Comparison of ENCODE assay signal across 15 cellular contexts in genomic region chr16:75455677-75456076, GRCh38. TPM values are rescaled to one million over a fixed set of nuclear protein-coding genes. Genes with fewer than 3 reads are reported as not detected.
"Had no signal": no experiment of that assay in that cellular context is flagged by ENCODE, and none has a peak within 500 bp of the region (broad histone marks: within the 10 kb centered on the region; RNA-seq: fewer than 3 reads in every experiment).

No MANE protein-coding gene starts in this region.

- H3K27me3 Mint-ChIP-seq: activated naive CD4-positive, alpha-beta T cell treated with anti-CD3 and anti-CD28 coated beads, Interleukin-2, amount 10 ng/mL, durations not matched to agents 7 days and 5 days had no signal

- H3K4me3 Mint-ChIP-seq: activated naive CD4-positive, alpha-beta T cell treated with anti-CD3 and anti-CD28 coated beads, Interleukin-2, amount 10 ng/mL, durations not matched to agents 7 days and 5 days had no signal

- H3K36me3 ChIP-seq: ovary had no signal

- H3K27me3 ChIP-seq: esophagus muscularis mucosa, hepatocyte, ovary, tibial nerve had no signal

- H3K9me3 Mint-ChIP-seq: activated naive CD4-positive, alpha-beta T cell treated with anti-CD3 and anti-CD28 coated beads, Interleukin-2, amount 10 ng/mL, durations not matched to agents 7 days and 5 days; activated T-helper 2 cell treated with anti-CD3 and anti-CD28 coated beads, Interferon-gamma antibody, Interleukin-2, Interleukin-4, amounts not matched to agents 10 μg/mL and 5 μg/mL and 100 μg/mL, durations not matched to agents 14 hours and 24 hours and 36 hours had no signal

- H3K27ac ChIP-seq: esophagus muscularis mucosa, hepatocyte, ovary, tibial nerve had no signal

- H3K4me2 ChIP-seq: hepatocyte had no signal

- H3K9me3 ChIP-seq: esophagus muscularis mucosa, ovary, tibial nerve had no signal

- H3K4me3 ChIP-seq: esophagus muscularis mucosa, hepatocyte, ovary, tibial nerve had no signal

- H2AFZ ChIP-seq: hepatocyte had no signal

- H3K27ac Mint-ChIP-seq: activated naive CD4-positive, alpha-beta T cell treated with anti-CD3 and anti-CD28 coated beads, Interleukin-2, amount 10 ng/mL, durations not matched to agents 7 days and 5 days; activated T-helper 2 cell treated with anti-CD3 and anti-CD28 coated beads, Interferon-gamma antibody, Interleukin-2, Interleukin-4, amounts not matched to agents 10 μg/mL and 5 μg/mL and 100 μg/mL, durations not matched to agents 14 hours and 24 hours and 36 hours had no signal

- DNase-seq: activated CD4-positive, alpha-beta T cell treated with anti-CD3 and anti-CD28 coated beads for 1 hour; activated CD4-positive, alpha-beta T cell treated with anti-CD3 and anti-CD28 coated beads, Interleukin-2, amount 50 U/mL, for 48 hours; activated naive CD4-positive, alpha-beta T cell treated with anti-CD3 and anti-CD28 coated beads, Interleukin-2, amount 10 ng/mL, durations not matched to agents 7 days and 5 days; kidney; mesenchymal stem cell; ovary; stimulated activated CD4-positive, alpha-beta T cell treated with anti-CD3 and anti-CD28 coated beads, Interleukin-15, amount 100 ng/mL, for 24 hours; stimulated activated CD4-positive, alpha-beta T cell treated with anti-CD3 and anti-CD28 coated beads, Interleukin-4, amount 100 ng/mL, for 1 hour; stimulated activated naive CD4-positive, alpha-beta T cell had no signal

RNA-seq across cellular contexts. Expression of gene CHST6, which starts 39.6 kb away (rescaled TPM):
- total RNA-seq: activated T-helper 2 cell treated with anti-CD3 and anti-CD28 coated beads, Interferon-gamma antibody, Interleukin-2, Interleukin-4, amounts not matched to agents 10 μg/mL and 5 μg/mL and 100 μg/mL, durations not matched to agents 14 hours and 24 hours and 36 hours; subcutaneous adipose tissue; T-helper 1 cell treated with Interleukin-12 subunit alpha and Interleukin-12 subunit beta and Interleukin-4 antibody, amounts not matched to agents 30 ng/mL and 1 ng/mL, for 36 hours had no signal
